15 cellular contexts compared by ENCODE assay signal in genomic region chr6:1952726-1953360, GRCh38.
DNase-seq lines count a peak whose midpoint lies in the region; ATAC-seq and TF ChIP-seq lines count a peak whose summit lies in the region.
"Had no signal": no experiment of that assay in that cellular context is flagged by ENCODE, and none has a peak within 500 bp of the region (broad histone marks: within the 10 kb centered on the region; RNA-seq: fewer than 3 reads in every experiment).

No MANE protein-coding gene starts in this region.

- ATAC-seq in GM19395 (IDR thresholded peaks at IDR 0.05; ENCODE audit: unreplicated experiment): no peak
- ATAC-seq in GM18907 (IDR thresholded peaks at IDR 0.05; ENCODE audit: unreplicated experiment): no peak
- ATAC-seq: activated CD8-positive, alpha-beta T cell treated with anti-CD3 and anti-CD28 coated beads for 36 hours; upper lobe of right lung had no signal

- in situ Hi-C loops in astrocyte of the spinal cord (cut with HindIII; ENCODE audit: low sequenced_read_pairs): no loop called here

- H3K9me3 ChIP-seq in AG04450 (ENCODE audit: control insufficient read depth, insufficient read depth, low read length): no peaks in the 10 kb centered on the region
- H3K9me3 ChIP-seq: adrenal gland, esophagus muscularis mucosa, upper lobe of right lung had no signal

- H3K27me3 ChIP-seq in AG04450 (ENCODE audit: control insufficient read depth, insufficient read depth, low read length): no peaks in the 10 kb centered on the region
- H3K27me3 ChIP-seq: adrenal gland, esophagus muscularis mucosa, upper lobe of right lung had no signal

- POLR2A ChIA-PET in AG04450 (lab: Yijun Ruan, JAX): no interaction called here

- H3K4me3 ChIP-seq in AG04450 (ENCODE audit: low read depth, low read length) (no peak overlapping the region), astrocyte of the spinal cord (ENCODE audit: low read depth, low read length) (no peak overlapping the region)
- H3K4me3 ChIP-seq: adrenal gland, esophagus muscularis mucosa, upper lobe of right lung had no signal

- H3K27ac ChIP-seq in AG04450 (ENCODE audit: low read depth, low read length): peak overlapping the region; percentile 94
- H3K27ac ChIP-seq: adrenal gland, esophagus muscularis mucosa, parathyroid adenoma, upper lobe of right lung had no signal

- CTCF ChIA-PET in AG04450 (lab: Charles Lee): interaction anchor here (1.0 kb wide), 1 partner anchor 266 kb away, joined by 3 read pairs; no protein-coding TSS in a partner anchor

- TF ChIP-seq CTCF in AG04450 (IDR thresholded peaks at IDR 0.05; ENCODE audit: low read depth, low read length) (no peak), astrocyte of the spinal cord (IDR thresholded peaks at IDR 0.05; ENCODE audit: low read depth, low read length) (no peak)

- DNase-seq in AG04450 (ENCODE audit: low read depth, low spot score) (peak; percentile 96), HT1080 (ENCODE audit: low read depth) (peak; percentile 99), astrocyte of the spinal cord (ENCODE audit: low read depth, low spot score) (peak; percentile 97), kidney tubule cell (ENCODE audit: low spot score) (peak; percentile 96), NCI-H510A (lab: John Stamatoyannopoulos, UW) (no peak), NCI-H128 (lab: John Stamatoyannopoulos, UW; ENCODE audit: unreplicated experiment) (no peak)
- DNase-seq: activated CD8-positive, alpha-beta T cell treated with anti-CD3 and anti-CD28 coated beads for 36 hours; adrenal gland; CD4-positive, CD25-positive, alpha-beta regulatory T cell; NCI-H524; upper lobe of right lung had no signal

Comparison
In these comparisons a context has a peak if more than half of its experiments do, and no peak if none do; other contexts are left out.
1. DNase-seq: peak in AG04450 (single experiment), HT1080 (single experiment), astrocyte of the spinal cord (single experiment) and kidney tubule cell (single experiment); none in NCI-H510A (single experiment) and NCI-H128 (single experiment).